In genomic region chr9:33040792-33041458, GRCh38 we compare ENCODE assay signal across 22 cellular contexts.
"Had no signal": no experiment of that assay in that cellular context is flagged by ENCODE, and none has a peak within 500 bp of the region (broad histone marks: within the 10 kb centered on the region; RNA-seq: fewer than 3 reads in every experiment).

No MANE protein-coding gene starts in this region.

- H3K27ac Mint-ChIP-seq: neural progenitor cell; stimulated activated memory B cell treated with anti-CD40 and anti-IgM and Interleukin-4, amounts not matched to agents 10 μg/mL and 1 μg/mL and 100 μg/mL, for 72 hours; T-cell; type B pancreatic cell had no signal

- H3K4me3 Mint-ChIP-seq: activated CD4-positive, alpha-beta T cell treated with anti-CD3 and anti-CD28 coated beads, Interleukin-2, amount 10 ng/mL, durations not matched to agents 24 days and 14 days; activated CD8-positive, alpha-beta T cell treated with anti-CD3 and anti-CD28 coated beads, Interleukin-2, amount 10 ng/mL, durations not matched to agents 7 days and 5 days; activated T-cell treated with anti-CD3 and anti-CD28 coated beads, Interleukin-2, amount 50 U/mL, for 4 hours; neural progenitor cell; stimulated activated memory B cell treated with anti-CD40 and anti-IgM and Interleukin-4, amounts not matched to agents 10 μg/mL and 1 μg/mL and 100 μg/mL, for 72 hours; T-cell; type B pancreatic cell had no signal

- ATAC-seq: activated CD8-positive, alpha-beta T cell treated with anti-CD3 and anti-CD28 coated beads, Interleukin-2, amount 10 ng/mL, durations not matched to agents 7 days and 5 days; activated T-cell treated with anti-CD3 and anti-CD28 coated beads, Interleukin-2, amount 50 U/mL, for 4 hours; left cardiac atrium; lower lobe of right lung; stimulated activated memory B cell treated with anti-CD40 and anti-IgM and Interleukin-4, amounts not matched to agents 10 μg/mL and 1 μg/mL and 100 μg/mL, for 72 hours; T-cell had no signal

- H3K27ac ChIP-seq: adrenal gland, lower lobe of right lung, neural progenitor cell, ovary, sigmoid colon, testis had no signal

- DNase-seq: activated CD4-positive, alpha-beta T cell treated with anti-CD3 and anti-CD28 coated beads, Interleukin-2, amount 10 ng/mL, durations not matched to agents 24 days and 14 days; activated CD4-positive, CD25-positive, alpha-beta regulatory T cell; activated CD8-positive, alpha-beta T cell treated with anti-CD3 and anti-CD28 coated beads, Interleukin-2, amount 10 ng/mL, durations not matched to agents 7 days and 5 days; activated effector memory CD4-positive, alpha-beta T cell treated with Interleukin-2 at 50 U/mL for 16 hours; activated naive CD4-positive, alpha-beta T cell treated with anti-CD3 and anti-CD28 coated beads, Interleukin-2, amount 50 U/mL, for 16 hours; activated T-cell treated with anti-CD3 and anti-CD28 coated beads, Interleukin-2, amount 50 U/mL, for 4 hours; adrenal gland; dermis blood vessel endothelial cell; effector memory CD8-positive, alpha-beta T cell; left cardiac atrium; lower lobe of right lung; ovary; sigmoid colon; stimulated activated CD4-positive, alpha-beta T cell treated with anti-CD3 and anti-CD28 coated beads, Interleukin-4, amount 100 ng/mL, for 4 hours; T-cell; T-helper 9 cell; testis had no signal

- H3K9ac ChIP-seq: neural progenitor cell had no signal

- H3K27me3 ChIP-seq: adrenal gland, neural progenitor cell, ovary, sigmoid colon, testis had no signal

- FAIRE-seq: astrocyte, bronchial epithelial cell had no signal

- H3K4me3 ChIP-seq: adrenal gland, lower lobe of right lung, neural progenitor cell, ovary, sigmoid colon, testis had no signal

- H3K27me3 Mint-ChIP-seq: activated CD4-positive, alpha-beta T cell treated with anti-CD3 and anti-CD28 coated beads, Interleukin-2, amount 10 ng/mL, durations not matched to agents 24 days and 14 days; effector memory CD8-positive, alpha-beta T cell; stimulated activated memory B cell treated with anti-CD40 and anti-IgM and Interleukin-4, amounts not matched to agents 10 μg/mL and 1 μg/mL and 100 μg/mL, for 72 hours; T-cell; type B pancreatic cell had no signal

- H2AFZ ChIP-seq: neural progenitor cell had no signal

- H3K9me3 Mint-ChIP-seq: activated CD4-positive, alpha-beta T cell treated with anti-CD3 and anti-CD28 coated beads, Interleukin-2, amount 10 ng/mL, durations not matched to agents 24 days and 14 days; activated T-cell treated with anti-CD3 and anti-CD28 coated beads, Interleukin-2, amount 50 U/mL, for 4 hours; effector memory CD8-positive, alpha-beta T cell; neural progenitor cell; stimulated activated memory B cell treated with anti-CD40 and anti-IgM and Interleukin-4, amounts not matched to agents 10 μg/mL and 1 μg/mL and 100 μg/mL, for 72 hours; T-cell; type B pancreatic cell had no signal

- H3K36me3 ChIP-seq: ovary had no signal

- H3K4me2 ChIP-seq: neural progenitor cell had no signal

- H3K4me1 ChIP-seq: testis had no signal

- H3K9me3 ChIP-seq: adrenal gland, lower lobe of right lung, ovary, sigmoid colon, testis had no signal
